Comparison of ENCODE assay signal across 7 cellular contexts in the genomic region with DNA sequence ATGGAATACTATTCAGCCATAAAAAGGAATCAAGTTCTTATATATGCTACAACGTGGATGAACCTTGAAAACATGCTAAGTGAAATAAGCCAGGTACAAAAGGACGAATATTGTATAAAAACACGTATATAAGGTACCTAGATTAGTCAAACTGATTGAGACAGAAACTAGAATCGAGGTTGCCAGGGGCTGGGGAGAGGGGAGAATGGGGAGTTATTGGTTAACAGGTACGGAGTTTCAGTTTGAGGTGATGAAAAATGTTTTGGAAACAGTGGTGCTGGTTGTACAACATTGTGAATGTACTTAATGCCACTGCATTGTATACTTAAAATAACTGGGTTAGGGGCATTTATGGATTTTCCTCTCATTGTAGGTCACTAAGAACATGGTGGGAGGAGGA.
DNase-seq lines count a peak whose midpoint lies in the region; ATAC-seq, FAIRE-seq and TF ChIP-seq lines count a peak whose summit lies in the region.
"Not testable (repeated sequence)": the region's sequence is repeated elsewhere in the genome, so short reads cannot be mapped to it uniquely, and the experiment has no call there.

No MANE protein-coding gene starts in this region.

- not testable (repeated sequence) for DNase-seq in GM18507 (ENCODE audit: extremely low spot score, insufficient read length, low read depth); activated CD4-positive, alpha-beta T cell treated with anti-CD3 and anti-CD28 coated beads for 36 hours; activated T-cell treated with anti-CD3 and anti-CD28 coated beads, Interleukin-2, amount 50 U/mL, for 72 hours; GM12878 (ENCODE audit: low read depth, low spot score)

- TF ChIP-seq EP300 in GM12878 (IDR thresholded peaks at IDR 0.05; ENCODE audit: borderline replicate concordance in 1 of 2, control insufficient read depth in 1 of 2, low read depth in 2 of 2, low read length in 2 of 2): not testable (repeated sequence)

- H3K4me1 ChIP-seq in GM12878 (ENCODE audit: control insufficient read depth, insufficient read depth, low read length): not testable (repeated sequence)

- H3K4me1 Mint-ChIP-seq in activated CD4-positive, alpha-beta T cell treated with anti-CD3 and anti-CD28 coated beads for 36 hours: peaks cover 20% of the 10 kb centered on the region
- H3K4me1 Mint-ChIP-seq in activated T-cell treated with anti-CD3 and anti-CD28 coated beads, Interleukin-2, amount 50 U/mL, for 72 hours (ENCODE audit: low read depth): peaks cover 21% of the 10 kb centered on the region

- H2AFZ ChIP-seq in GM12878 (ENCODE audit: control insufficient read depth, low read depth, low read length): not testable (repeated sequence)

- CTCF ChIA-PET in activated CD4-positive, alpha-beta T cell treated with anti-CD3 and anti-CD28 coated beads for 36 hours (lab: Charles Lee); GM12878 (lab: Yijun Ruan, JAX): not testable (repeated sequence)

- no CpG with 5 or more reads among the region's 5 CpGs for WGBS in GM12878 (ENCODE audit: insufficient coverage, insufficient replicate concordance, low lambda C conversion rate, missing lambda C conversion rate)

- TF ChIP-seq RAD21 in GM12878 (IDR thresholded peaks at IDR 0.05; ENCODE audit: insufficient read depth, low read depth, low read length): not testable (repeated sequence)

- H3K36me3 ChIP-seq in GM12878 (ENCODE audit: control insufficient read depth in 2 of 2, insufficient read depth in 2 of 2, low read length in 1 of 2): not testable (repeated sequence)

- H3K4me2 ChIP-seq in GM12878 (ENCODE audit: control insufficient read depth, insufficient read depth): not testable (repeated sequence)

- POLR2A ChIA-PET in activated CD4-positive, alpha-beta T cell treated with anti-CD3 and anti-CD28 coated beads for 36 hours (lab: Charles Lee); GM12878 (lab: Charles Lee): not testable (repeated sequence)

- H3K4me3 Mint-ChIP-seq in activated CD4-positive, alpha-beta T cell treated with anti-CD3 and anti-CD28 coated beads for 36 hours; activated T-cell treated with anti-CD3 and anti-CD28 coated beads, Interleukin-2, amount 50 U/mL, for 72 hours: not testable (repeated sequence)

- not testable (repeated sequence) for BruUV-seq in GM12878 (replicated peaks; lab: Mats Ljungman, UMichigan)

- not testable (repeated sequence) for TF ChIP-seq POLR2A in GM12878 (IDR thresholded peaks at IDR 0.05; ENCODE audit: low read depth, low read length)

- not testable (repeated sequence) for H4K20me1 ChIP-seq in GM12878 (ENCODE audit: control insufficient read depth, insufficient read depth)

- ATAC-seq in GM18907 (IDR thresholded peaks at IDR 0.05; ENCODE audit: unreplicated experiment) (peak; percentile 68), HG02588 (IDR thresholded peaks at IDR 0.05; ENCODE audit: unreplicated experiment) (peak; percentile 43), HG03175 (IDR thresholded peaks at IDR 0.05; ENCODE audit: unreplicated experiment) (peak; percentile 55), GM12878 (peak; percentile 52)
- peak; percentile 21 for ATAC-seq in activated CD4-positive, alpha-beta T cell treated with anti-CD3 and anti-CD28 coated beads for 36 hours
- peak; percentile 18 to 28 for ATAC-seq in activated T-cell treated with anti-CD3 and anti-CD28 coated beads, Interleukin-2, amount 50 U/mL, for 72 hours (replicated peaks in 1 of 2)

- in situ Hi-C loops in GM12878 (cut with MboI): not testable (repeated sequence)

- not testable (repeated sequence) for H3K27me3 Mint-ChIP-seq in activated CD4-positive, alpha-beta T cell treated with anti-CD3 and anti-CD28 coated beads for 36 hours; activated T-cell treated with anti-CD3 and anti-CD28 coated beads, Interleukin-2, amount 50 U/mL, for 72 hours (ENCODE audit: low read depth)

- H3K9me3 Mint-ChIP-seq in activated CD4-positive, alpha-beta T cell treated with anti-CD3 and anti-CD28 coated beads for 36 hours (ENCODE audit: low read depth); activated T-cell treated with anti-CD3 and anti-CD28 coated beads, Interleukin-2, amount 50 U/mL, for 72 hours: not testable (repeated sequence)

- H3K27ac ChIP-seq in GM12878 (ENCODE audit: control insufficient read depth, insufficient read depth): not testable (repeated sequence)

- RAD21 ChIA-PET in GM12878 (lab: Charles Lee; ENCODE audit: unreplicated experiment): not testable (repeated sequence)

- not testable (repeated sequence) for H3K9me3 ChIP-seq in GM12878 (replicated peaks; ENCODE audit: control insufficient read depth, insufficient read depth, low read length)

- not testable (repeated sequence) for H3K27me3 ChIP-seq in GM12878 (replicated peaks in 1 of 2; ENCODE audit: control insufficient read depth in 2 of 2, insufficient read depth in 2 of 2, low read length in 1 of 2)

- TF ChIP-seq CTCF in GM12878 (IDR thresholded peaks at IDR 0.05 in 2 of 3, conservative IDR thresholded peaks at IDR 0.05 in 1 of 3; ENCODE audit: control insufficient read depth in 2 of 3, extremely low read depth in 1 of 3, insufficient read depth in 1 of 3, low read depth in 3 of 3, low read length in 3 of 3): not testable (repeated sequence)

- H3K79me2 ChIP-seq in GM12878 (ENCODE audit: control insufficient read depth, insufficient read depth, low read length): not testable (repeated sequence)

- not testable (repeated sequence) for H3K27ac Mint-ChIP-seq in activated CD4-positive, alpha-beta T cell treated with anti-CD3 and anti-CD28 coated beads for 36 hours; activated T-cell treated with anti-CD3 and anti-CD28 coated beads, Interleukin-2, amount 50 U/mL, for 72 hours

- peak; percentile 63 for FAIRE-seq in GM18507 (lab: Jason Lieb, UNC)
- FAIRE-seq in GM12878 (lab: Jason Lieb, UNC): not testable (repeated sequence)

- not testable (repeated sequence) for H3K4me3 ChIP-seq in GM12878

- not testable (repeated sequence) for H3K9ac ChIP-seq in GM12878 (ENCODE audit: control insufficient read depth, insufficient read depth, low read length)

- intact Hi-C loops in activated CD4-positive, alpha-beta T cell treated with anti-CD3 and anti-CD28 coated beads for 36 hours (cut with DNase I, micrococcal nuclease); GM12878 (cut with micrococcal nuclease; ENCODE audit: unreplicated experiment): not testable (repeated sequence)

- not testable (repeated sequence) for H3K36me3 Mint-ChIP-seq in activated CD4-positive, alpha-beta T cell treated with anti-CD3 and anti-CD28 coated beads for 36 hours (ENCODE audit: low read depth); activated T-cell treated with anti-CD3 and anti-CD28 coated beads, Interleukin-2, amount 50 U/mL, for 72 hours (ENCODE audit: insufficient read depth in 2 of 2)

- SMC1A ChIA-PET in GM12878 (lab: Charles Lee; ENCODE audit: uncharacterized antibody, unreplicated experiment): not testable (repeated sequence)
